29 cellular contexts compared by ENCODE assay signal in genomic region chr6:155589190-155589589, GRCh38.
"Had no signal": no experiment of that assay in that cellular context is flagged by ENCODE, and none has a peak within 500 bp of the region (broad histone marks: within the 10 kb centered on the region; RNA-seq: fewer than 3 reads in every experiment).

No MANE protein-coding gene starts in this region.

- H3K27ac ChIP-seq: neutrophil, pancreas, psoas muscle, right lobe of liver, skin epidermis, spleen, stomach, thoracic aorta, thyroid gland, tibial nerve, upper lobe of left lung, vagina had no signal

- H3K4me1 ChIP-seq: pancreas, psoas muscle, right lobe of liver, spleen, stomach, thyroid gland, tibial nerve, upper lobe of left lung, vagina had no signal

- H3K9me3 Mint-ChIP-seq: natural killer cell treated with Interleukin-12 subunit alpha and Interleukin-12 subunit beta and Interleukin-15 and Interleukin-18, amount 100 ng/mL, for 72 hours; nephron progenitor cell; stimulated activated memory B cell treated with anti-CD40 and anti-IgM and Interleukin-4, amounts not matched to agents 10 μg/mL and 1 μg/mL and 100 μg/mL, for 72 hours had no signal

- H3K4me3 Mint-ChIP-seq: naive thymus-derived CD8-positive, alpha-beta T cell; natural killer cell treated with Interleukin-12 subunit alpha and Interleukin-12 subunit beta and Interleukin-15 and Interleukin-18, amount 100 ng/mL, for 72 hours; nephron progenitor cell; neural crest cell; stimulated activated memory B cell treated with anti-CD40 and anti-IgM and Interleukin-4, amounts not matched to agents 10 μg/mL and 1 μg/mL and 100 μg/mL, for 72 hours; stimulated activated naive CD8-positive, alpha-beta T cell treated with anti-CD3 and anti-CD28 coated beads, Interleukin-15, Interleukin-2, amounts not matched to agents 100 ng/mL and 50 ng/mL, for 24 hours had no signal

- H3K27me3 ChIP-seq: neutrophil, pancreas, right lobe of liver, spleen, stomach, thyroid gland, tibial nerve, upper lobe of left lung, vagina had no signal

- H3K4me1 Mint-ChIP-seq: nephron progenitor cell; stimulated activated memory B cell treated with anti-CD40 and anti-IgM and Interleukin-4, amounts not matched to agents 10 μg/mL and 1 μg/mL and 100 μg/mL, for 72 hours had no signal

- H3K36me3 ChIP-seq: neutrophil, pancreas, right lobe of liver, spleen, stomach, thoracic aorta, thyroid gland, tibial nerve, upper lobe of left lung, vagina had no signal

- ATAC-seq: naive thymus-derived CD8-positive, alpha-beta T cell; natural killer cell treated with Interleukin-12 subunit alpha and Interleukin-12 subunit beta and Interleukin-15 and Interleukin-18, amount 100 ng/mL, for 72 hours; psoas muscle; right cardiac atrium; right lobe of liver; stimulated activated memory B cell treated with anti-CD40 and anti-IgM and Interleukin-4, amounts not matched to agents 10 μg/mL and 1 μg/mL and 100 μg/mL, for 72 hours had no signal

- H3K9me3 ChIP-seq: neutrophil, pancreas, right lobe of liver, thoracic aorta, thyroid gland, upper lobe of left lung, vagina had no signal

- H3K4me3 ChIP-seq: pancreas, psoas muscle, right lobe of liver, skin epidermis, smooth muscle cell, spleen, stomach, thoracic aorta, thyroid gland, tibial nerve, upper lobe of left lung, vagina had no signal

- H3K27ac Mint-ChIP-seq: naive thymus-derived CD8-positive, alpha-beta T cell; natural killer cell treated with Interleukin-12 subunit alpha and Interleukin-12 subunit beta and Interleukin-15 and Interleukin-18, amount 100 ng/mL, for 72 hours; nephron progenitor cell; stimulated activated memory B cell treated with anti-CD40 and anti-IgM and Interleukin-4, amounts not matched to agents 10 μg/mL and 1 μg/mL and 100 μg/mL, for 72 hours; stimulated activated naive CD8-positive, alpha-beta T cell treated with anti-CD3 and anti-CD28 coated beads, Interleukin-15, Interleukin-2, amounts not matched to agents 100 ng/mL and 50 ng/mL, for 24 hours had no signal

- FAIRE-seq: pancreas, urothelium cell line had no signal

- H3K4me2 ChIP-seq: smooth muscle cell had no signal

- H3K36me3 Mint-ChIP-seq: natural killer cell treated with Interleukin-12 subunit alpha and Interleukin-12 subunit beta and Interleukin-15 and Interleukin-18, amount 100 ng/mL, for 72 hours; stimulated activated memory B cell treated with anti-CD40 and anti-IgM and Interleukin-4, amounts not matched to agents 10 μg/mL and 1 μg/mL and 100 μg/mL, for 72 hours had no signal

- DNase-seq: naive thymus-derived CD8-positive, alpha-beta T cell; nephron progenitor cell; nucleus accumbens; pancreas; psoas muscle; right lobe of liver; spleen; stimulated activated CD4-positive, alpha-beta T cell treated with anti-CD3 and anti-CD28 coated beads, Interleukin-12 subunit alpha, Interleukin-12 subunit beta, amount 100 ng/mL, for 4 hours; stimulated activated CD4-positive, alpha-beta T cell treated with anti-CD3 and anti-CD28 coated beads, Interleukin-1b, Interleukin-23, amount 100 ng/mL, for 48 hours; stimulated activated CD4-positive, alpha-beta T cell treated with anti-CD3 and anti-CD28 coated beads, Interleukin-4, amount 100 ng/mL, for 1 hour; stimulated activated CD4-positive, alpha-beta T cell treated with anti-CD3 and anti-CD28 coated beads, Interleukin-4, amount 100 ng/mL, for 4 hours; stimulated activated CD8-positive, alpha-beta memory T cell treated with anti-CD3 and anti-CD28 coated beads, Interleukin-4, amount 100 ng/mL, for 48 hours; stimulated activated naive CD4-positive, alpha-beta T cell; stomach; thyroid gland; trophoblast cell; upper lobe of left lung had no signal
